In genomic region chr5:154222414-154222813, GRCh38 we compare ENCODE assay signal across 13 cellular contexts. TPM values are rescaled to one million over a fixed set of nuclear protein-coding genes. Genes with fewer than 3 reads are reported as not detected.
A peak's percentile ranks its signal among the peaks of the same experiment; 100 is the strongest.
DNase-seq lines count a peak whose midpoint lies in the region; ATAC-seq and TF ChIP-seq lines count a peak whose summit lies in the region.
"Had no signal": no experiment of that assay in that cellular context is flagged by ENCODE, and none has a peak within 500 bp of the region (broad histone marks: within the 10 kb centered on the region; RNA-seq: fewer than 3 reads in every experiment).

No MANE protein-coding gene starts in this region.

- H3K4me3 Mint-ChIP-seq in MCF 10A (ENCODE audit: unreplicated experiment), result no peak overlapping the region

- BruUV-seq in MCF 10A (replicated peaks; lab: Mats Ljungman, UMichigan) (no TSS peak), mammary epithelial cell (replicated peaks; lab: Mats Ljungman, UMichigan) (no TSS peak)

- H4K20me1 ChIP-seq in mammary epithelial cell (ENCODE audit: insufficient read depth, low read length), result no peaks in the 10 kb centered on the region

- H3K27ac ChIP-seq in mammary epithelial cell (ENCODE audit: insufficient read depth, low read depth, low read length), result no peak overlapping the region
- H3K27ac ChIP-seq in SK-N-MC, result peak overlapping the region; percentile 98
- peak overlapping the region; percentile 72 for H3K27ac ChIP-seq in epithelial cell of prostate

- dilution Hi-C loops in mammary epithelial cell (cut with HindIII; ENCODE audit: low sequenced_read_pairs), result no loop called here

- H2AFZ ChIP-seq in mammary epithelial cell (ENCODE audit: low read depth, low read length), result no peak overlapping the region

- TF ChIP-seq CTCF in MCF 10A (IDR thresholded peaks at IDR 0.05; ENCODE audit: unreplicated experiment), result no peak
- no peak for TF ChIP-seq CTCF in mammary epithelial cell (conservative IDR thresholded peaks at IDR 0.05 in 1 of 2, IDR thresholded peaks at IDR 0.05 in 1 of 2; ENCODE audit: extremely low read depth in 1 of 2, insufficient read depth in 1 of 2, low read depth in 1 of 2, low read length in 2 of 2)

- H3K9me3 Mint-ChIP-seq in MCF 10A (ENCODE audit: unreplicated experiment), result peaks cover 11% of the 10 kb centered on the region

- H3K9ac ChIP-seq in mammary epithelial cell (ENCODE audit: insufficient read depth, low read length) (no peak overlapping the region), SK-N-MC (ENCODE audit: insufficient read length) (peak overlapping the region; percentile 64)

- no peak overlapping the region for H3K4me2 ChIP-seq in mammary epithelial cell (ENCODE audit: insufficient read depth, low read depth, low read length)

- H3K4me3 ChIP-seq in mammary epithelial cell (replicated peaks in 1 of 3; ENCODE audit: insufficient read depth in 1 of 3, low read depth in 2 of 3, low read length in 3 of 3), result no peak overlapping the region
- no peak overlapping the region; the same call in 1 of the 2 replicates for H3K4me3 ChIP-seq in SK-N-MC
- H3K4me3 ChIP-seq: breast epithelium had no signal

- H3K27me3 Mint-ChIP-seq in MCF 10A (ENCODE audit: insufficient read depth, unreplicated experiment), result no peaks in the 10 kb centered on the region

- H3K27ac Mint-ChIP-seq in MCF 10A (ENCODE audit: low read depth, unreplicated experiment), result peak overlapping the region; percentile 88

- 96% methylated on average over 2 of the region's 2 CpGs for WGBS in mammary epithelial cell (ENCODE audit: low coverage, missing lambda C conversion rate)

- H3K9me3 ChIP-seq in mammary epithelial cell (replicated peaks; ENCODE audit: insufficient read depth, low read length) (no peaks in the 10 kb centered on the region), SK-N-MC (ENCODE audit: low read depth, low read length) (peaks cover 9% of the 10 kb centered on the region; the same call in 1 of the 2 replicates)
- H3K9me3 ChIP-seq: breast epithelium had no signal

- intact Hi-C loops in MCF 10A (cut with micrococcal nuclease) (loop anchor here (5.0 kb wide), 1 partner anchor 85 kb away; no protein-coding TSS in a partner anchor), mammary epithelial cell (cut with micrococcal nuclease) (no loop called here)

- peaks cover 7% of the 10 kb centered on the region for H3K36me3 Mint-ChIP-seq in MCF 10A (ENCODE audit: insufficient read depth, unreplicated experiment)

- peaks cover 28% of the 10 kb centered on the region for H3K4me1 Mint-ChIP-seq in MCF 10A (ENCODE audit: insufficient read depth, unreplicated experiment)

- no peaks in the 10 kb centered on the region for H3K27me3 ChIP-seq in mammary epithelial cell (ENCODE audit: insufficient read depth, low read length)
- H3K27me3 ChIP-seq: breast epithelium had no signal

- peaks cover 32% of the 10 kb centered on the region for H3K4me1 ChIP-seq in mammary epithelial cell (ENCODE audit: insufficient read depth, low read length)
- H3K4me1 ChIP-seq: breast epithelium had no signal

- H3K79me2 ChIP-seq in mammary epithelial cell (ENCODE audit: insufficient read depth, low read length), result no peaks in the 10 kb centered on the region

- DNase-seq in MCF 10A (ENCODE audit: unreplicated experiment) (no peak), mammary epithelial cell (no peak), SK-N-MC (ENCODE audit: low read depth, low spot score) (no peak), epithelial cell of prostate (ENCODE audit: low read depth, low spot score) (no peak), NCI-H446 treated with DMSO at 0.1 percent for 48 hours (lab: John Stamatoyannopoulos, UW) (no peak), DMS153 treated with DMSO at 0.1 percent for 48 hours (lab: John Stamatoyannopoulos, UW; ENCODE audit: unreplicated experiment) (no peak), COLO668 (lab: John Stamatoyannopoulos, UW; ENCODE audit: unreplicated experiment) (no peak)
- DNase-seq: head of caudate nucleus, MV-4-11, NCI-H2029, NCI-H510A had no signal

- CTCF ChIA-PET in MCF 10A (lab: Yijun Ruan, JAX), result interaction anchor here (0.6 to 2.0 kb wide), 5 partner anchors 10 to 389 kb away, joined by 3 to 10 read pairs (median 4); no protein-coding TSS in a partner anchor
- CTCF ChIA-PET in mammary epithelial cell (lab: Charles Lee; ENCODE audit: low non-redundant PET), result no interaction called here

- in situ Hi-C loops in mammary epithelial cell (cut with MboI; ENCODE audit: low sequenced_read_pairs in 2 of 2), result no loop called here

- ATAC-seq in GM18870 (IDR thresholded peaks at IDR 0.05; ENCODE audit: unreplicated experiment), result no peak

- H3K36me3 ChIP-seq in mammary epithelial cell (ENCODE audit: insufficient read depth, low read length) (no peaks in the 10 kb centered on the region), SK-N-MC (ENCODE audit: insufficient read depth, low read length) (no peaks in the 10 kb centered on the region; the same call in 1 of the 2 replicates)
- H3K36me3 ChIP-seq: breast epithelium had no signal

- POLR2A ChIA-PET in MCF 10A (lab: Yijun Ruan, JAX), result interaction anchor here (1.0 to 2.5 kb wide), 3 partner anchors 9 to 189 kb away, joined by 3 to 11 read pairs (median 3); no protein-coding TSS in a partner anchor

RNA-seq across cellular contexts. Expression of gene GALNT10, which starts 31.9 kb away (rescaled TPM):
- total RNA-seq in MCF 10A (2022), result 46.8 and 57.4 TPM in 2 replicates
- 10 to 100 TPM; 31.3 to 34.0 TPM for total RNA-seq in mammary epithelial cell
- polyA plus RNA-seq in mammary epithelial cell, result 16.0 TPM
- polyA minus RNA-seq in mammary epithelial cell, result 41.9 TPM
